In genomic region chr5:129904102-129904666, GRCh38 we compare ENCODE assay signal across 8 cellular contexts. TPM values are rescaled to one million over a fixed set of nuclear protein-coding genes. Genes with fewer than 3 reads are reported as not detected.
DNase-seq lines count a peak whose midpoint lies in the region; ATAC-seq and TF ChIP-seq lines count a peak whose summit lies in the region.

CHSY3 (plus strand) TSS chr5:129904465.

- H3K4me3 ChIP-seq in KMS-11 (IDR thresholded peaks at IDR 0.05; ENCODE audit: insufficient read depth, low read depth, low read length) (no peak within 1 kb of the TSS), spleen (peak within 1 kb of the TSS; percentile 47 to 80 (median 60))

- peak within 1 kb of the TSS; percentile 66 for H3K9ac ChIP-seq in KMS-11

- H3K36me3 ChIP-seq in KMS-11 (ENCODE audit: insufficient read depth) (no peaks in the 10 kb centered on the region), spleen (no peaks in the 10 kb centered on the region)

- no peaks in the 10 kb centered on the region for H4K20me1 ChIP-seq in KMS-11 (ENCODE audit: insufficient read depth)

- H3K27me3 ChIP-seq in KMS-11 (ENCODE audit: insufficient read depth, low read depth) = no peaks in the 10 kb centered on the region
- peaks cover 0 to 78% (median 23%) of the 10 kb centered on the region in 7 donors for H3K27me3 ChIP-seq in spleen (replicated peaks in 1 of 7)

- peak within 1 kb of the TSS; percentile 48 for H3K27ac ChIP-seq in KMS-11
- H3K27ac ChIP-seq in spleen = peak within 1 kb of the TSS; percentile 53 to 81 (median 71)

- peak within 1 kb of the TSS; percentile 45 for H3K4me2 ChIP-seq in KMS-11

- no peaks in the 10 kb centered on the region for H3K9me3 ChIP-seq in spleen

- DNase-seq in G401 (ENCODE audit: low spot score) (peak; percentile 14), T1000 (lab: John Stamatoyannopoulos, UW) (peak; percentile 72), dermis blood vessel endothelial cell (peak; percentile 79), left colon (peak; percentile 77 to 81), spleen (peak; percentile 85), NK-92 (lab: John Stamatoyannopoulos, UW; ENCODE audit: unreplicated experiment) (no peak)

- in situ Hi-C loops in G401 (cut with HindIII; ENCODE audit: low sequenced_read_pairs) = no loop called here

- no peaks in the 10 kb centered on the region for H3K79me2 ChIP-seq in KMS-11 (ENCODE audit: insufficient read depth, low read depth)

- WGBS in spleen, 5 donors = 0 to 7% (median 1%) methylated on average over 29 to 62 of the region's 62 CpGs; no CpG with 5 or more reads in 1 of the 5 donors

- peaks cover 26% of the 10 kb centered on the region for H3K4me1 ChIP-seq in KMS-11 (ENCODE audit: low read depth, poor library complexity, severe bottlenecking)
- H3K4me1 ChIP-seq in spleen = peaks cover 6 to 33% (median 26%) of the 10 kb centered on the region in 6 donors

- ATAC-seq in GM21786 (IDR thresholded peaks at IDR 0.05; ENCODE audit: unreplicated experiment) = peak; percentile 52
- peak; percentile 98 for ATAC-seq in left colon

- peak within 1 kb of the TSS; percentile 86 for H2AFZ ChIP-seq in KMS-11 (ENCODE audit: low read depth)

- intact Hi-C loops in left colon (cut with DNase I, micrococcal nuclease) = no loop called here
- intact Hi-C loops in spleen (cut with DNase I; ENCODE audit: low total_unique reads) = no loop called here

- TF ChIP-seq CTCF in KMS-11 (conservative IDR thresholded peaks at IDR 0.05; ENCODE audit: low read depth, low read length) (no peak), spleen (IDR thresholded peaks at IDR 0.05 in 8 of 11, conservative IDR thresholded peaks at IDR 0.05 in 3 of 11) (peak in 2 of 11 experiments; percentile 24 to 29)

- TF ChIP-seq POLR2A in spleen (IDR thresholded peaks at IDR 0.05) = no peak

RNA-seq across cellular contexts. Expression of gene CHSY3, which starts in this region (rescaled TPM):
- 0.06 TPM in 1 of 2 replicates, not detected in the other for total RNA-seq in G401 (2014; rRNA removed; shearing (Covaris generic))
- total RNA-seq in dermis blood vessel endothelial cell = 2.5 and 3.9 TPM in 2 replicates
- under 1 TPM; 0.52 to 0.67 TPM for total RNA-seq in left colon
- total RNA-seq in spleen = 1 to 10 TPM in 6 of 7 donors, under 1 TPM in 1; 0.76 to 3.0 (median 1.7) TPM
- polyA plus RNA-seq in spleen = under 1 TPM; 0.07 to 0.21 (median 0.16) TPM

Comparison
In these comparisons a context has a peak if more than half of its experiments do, and no peak if none do; other contexts are left out.
1. Peak in DNase-seq in G401; RNA of the gene not detected or under 1 TPM.
2. Peak in DNase-seq and ATAC-seq in left colon; RNA of the gene not detected or under 1 TPM.